In genomic region chr3:172840913-172841312, GRCh38 we compare ENCODE assay signal across 31 cellular contexts.
"Had no signal": no experiment of that assay in that cellular context is flagged by ENCODE, and none has a peak within 500 bp of the region (broad histone marks: within the 10 kb centered on the region; RNA-seq: fewer than 3 reads in every experiment).

No MANE protein-coding gene starts in this region.

- H3K27me3 ChIP-seq: left lung, neural progenitor cell, neutrophil, right atrium auricular region, stomach, testis, thyroid gland, transverse colon, upper lobe of left lung, vagina had no signal

- ATAC-seq: left cardiac atrium; left lung; lower lobe of right lung; natural killer cell; psoas muscle; sciatic nerve; stimulated activated naive B cell treated with anti-CD40 and anti-IgM and Interleukin-4, amounts not matched to agents 10 μg/mL and 1 μg/mL and 100 μg/mL, for 72 hours; stimulated activated naive CD8-positive, alpha-beta T cell treated with anti-CD3 and anti-CD28 coated beads, Interleukin-15, Interleukin-2, amounts not matched to agents 100 U/mL and 50 U/mL, for 24 hours had no signal

- H3K4me2 ChIP-seq: neural progenitor cell had no signal

- H3K36me3 ChIP-seq: left lung, lower lobe of right lung, neural progenitor cell, neutrophil, right atrium auricular region, stomach, thyroid gland, transverse colon, upper lobe of left lung, vagina had no signal

- H3K9ac ChIP-seq: neural progenitor cell, parathyroid adenoma had no signal

- H3K4me3 ChIP-seq: left lung, lower lobe of right lung, neural progenitor cell, psoas muscle, right atrium auricular region, skin epidermis, stomach, testis, thyroid gland, transverse colon, upper lobe of left lung, vagina had no signal

- H3K79me2 ChIP-seq: parathyroid adenoma had no signal

- DNase-seq: hippocampal formation; kidney glomerular epithelial cell; left cardiac atrium; left lung; lower lobe of right lung; mammary epithelial cell; mesendoderm; naive B cell; natural killer cell; nephron progenitor cell; occipital lobe; psoas muscle; stimulated activated CD4-positive, alpha-beta T cell treated with anti-CD3 and anti-CD28 coated beads, Interleukin-12 subunit alpha, Interleukin-12 subunit beta, amount 100 ng/mL, for 4 hours; stimulated activated CD4-positive, alpha-beta T cell treated with anti-CD3 and anti-CD28 coated beads, Interleukin-15, amount 100 ng/mL, for 24 hours; stimulated activated CD4-positive, alpha-beta T cell treated with anti-CD3 and anti-CD28 coated beads, Interleukin-2, amount 100 ng/mL, for 24 hours; stimulated activated CD4-positive, alpha-beta T cell treated with anti-CD3 and anti-CD28 coated beads, Interleukin-4, amount 100 ng/mL, for 1 hour; stimulated activated naive B cell treated with anti-CD40 and anti-IgM and Interleukin-4, amounts not matched to agents 10 μg/mL and 1 μg/mL and 100 μg/mL, for 72 hours; stimulated activated naive CD8-positive, alpha-beta T cell treated with anti-CD3 and anti-CD28 coated beads, Interleukin-15, Interleukin-2, amounts not matched to agents 100 U/mL and 50 U/mL, for 24 hours; stomach; testis; thyroid gland; transverse colon; upper lobe of left lung had no signal

- H3K9me3 ChIP-seq: left lung, lower lobe of right lung, neutrophil, psoas muscle, right atrium auricular region, stomach, testis, thyroid gland, transverse colon, upper lobe of left lung, vagina had no signal

- H2AFZ ChIP-seq: neural progenitor cell, parathyroid adenoma had no signal

- H3K4me1 ChIP-seq: left lung, lower lobe of right lung, parathyroid adenoma, psoas muscle, right atrium auricular region, testis, thyroid gland, transverse colon, upper lobe of left lung, vagina had no signal

- H3K27ac ChIP-seq: left lung, lower lobe of right lung, neural progenitor cell, neutrophil, parathyroid adenoma, psoas muscle, right atrium auricular region, skin epidermis, testis, thyroid gland, transverse colon, upper lobe of left lung, vagina had no signal

- FAIRE-seq: keratinocyte had no signal
